In the genomic region with DNA sequence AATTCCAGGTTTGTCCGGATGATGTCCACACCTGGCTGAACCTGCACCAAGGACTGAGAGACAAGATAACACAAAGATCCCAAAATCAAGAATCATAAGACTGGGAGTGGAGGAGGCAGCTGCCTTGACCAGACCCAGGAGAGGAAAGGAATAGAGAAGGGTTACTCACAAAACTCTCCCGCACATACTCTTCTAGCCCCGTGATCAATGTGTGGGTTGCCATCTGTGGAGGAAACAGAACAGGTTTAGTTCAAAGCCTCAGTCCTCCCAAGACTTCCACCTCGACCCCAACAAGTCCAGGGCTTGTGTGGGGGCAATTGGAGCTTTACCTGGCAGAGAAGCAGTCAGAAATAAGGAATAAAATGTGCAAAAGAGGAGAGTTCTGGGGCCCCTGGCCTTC, we compare ENCODE assay signal across 29 cellular contexts. TPM values are rescaled to one million over a fixed set of nuclear protein-coding genes. Genes with fewer than 3 reads are reported as not detected.
"Had no signal": no experiment of that assay in that cellular context is flagged by ENCODE, and none has a peak within 500 bp of the region (broad histone marks: within the 10 kb centered on the region; RNA-seq: fewer than 3 reads in every experiment).

No MANE protein-coding gene starts in this region.

- H3K4me1 Mint-ChIP-seq: activated B cell treated with CpG ODN at 0.5 μM for 24 hours, brain had no signal

- H3K27ac Mint-ChIP-seq: activated B cell treated with CpG ODN at 0.5 μM for 24 hours; activated CD8-positive, alpha-beta memory T cell treated with anti-CD3 and anti-CD28 coated beads, Interleukin-2, amount 10 ng/mL, durations not matched to agents 7 days and 5 days; dendritic cell treated with granulocyte-macrophage colony-stimulating factor and Interleukin-4, amounts not matched to agents 40 ng/mL and 50 ng/mL, for 4 days; T-helper 17 cell; type B pancreatic cell had no signal

- DNase-seq: activated B cell treated with CpG ODN at 0.5 μM for 24 hours; activated CD4-positive, alpha-beta T cell treated with anti-CD3 and anti-CD28 coated beads for 36 hours; activated CD4-positive, alpha-beta T cell treated with anti-CD3 and anti-CD28 coated beads, Interleukin-2, amount 50 U/mL, for 4 hours; activated CD8-positive, alpha-beta memory T cell treated with anti-CD3 and anti-CD28 coated beads, Interleukin-2, amount 10 ng/mL, durations not matched to agents 7 days and 5 days; activated effector memory CD4-positive, alpha-beta T cell treated with Interleukin-2 at 50 U/mL for 16 hours; anterior cingulate cortex; effector CD8-positive, alpha-beta T cell; foreskin melanocyte; glutamatergic neuron; immature natural killer cell; naive B cell; small intestine; stimulated activated CD4-positive, alpha-beta T cell treated with anti-CD3 and anti-CD28 coated beads, Interleukin-2, amount 100 ng/mL, for 24 hours; stimulated activated naive B cell treated with anti-CD40 and anti-IgM and Interleukin-4, amounts not matched to agents 10 μg/mL and 1 μg/mL and 100 μg/mL, for 72 hours; SW 1271; T-helper 17 cell had no signal

- H3K27me3 Mint-ChIP-seq: activated B cell treated with CpG ODN at 0.5 μM for 24 hours; activated CD4-positive, alpha-beta T cell treated with anti-CD3 and anti-CD28 coated beads for 36 hours; activated CD8-positive, alpha-beta memory T cell treated with anti-CD3 and anti-CD28 coated beads, Interleukin-2, amount 10 ng/mL, durations not matched to agents 7 days and 5 days; brain; dendritic cell treated with granulocyte-macrophage colony-stimulating factor and Interleukin-4, amounts not matched to agents 40 ng/mL and 50 ng/mL, for 4 days; naive B cell; stimulated activated naive B cell treated with anti-CD40 and anti-IgM and Interleukin-4, amounts not matched to agents 10 μg/mL and 1 μg/mL and 100 μg/mL, for 72 hours; T-helper 17 cell; type B pancreatic cell had no signal

- H3K4me3 ChIP-seq: hepatocyte, lung, pancreas, SK-N-MC, thoracic aorta, vagina had no signal

- H3K9me3 Mint-ChIP-seq: activated B cell treated with CpG ODN at 0.5 μM for 24 hours; brain; dendritic cell treated with granulocyte-macrophage colony-stimulating factor and Interleukin-4, amounts not matched to agents 40 ng/mL and 50 ng/mL, for 4 days; immature natural killer cell; naive B cell; stimulated activated naive B cell treated with anti-CD40 and anti-IgM and Interleukin-4, amounts not matched to agents 10 μg/mL and 1 μg/mL and 100 μg/mL, for 72 hours; type B pancreatic cell had no signal

- H3K27ac ChIP-seq: hepatocyte, pancreas, SK-N-MC, thoracic aorta, vagina had no signal

- H3K9me3 ChIP-seq: pancreas, thoracic aorta, vagina had no signal

- ATAC-seq: activated CD4-positive, alpha-beta T cell treated with anti-CD3 and anti-CD28 coated beads for 36 hours; activated CD8-positive, alpha-beta memory T cell treated with anti-CD3 and anti-CD28 coated beads, Interleukin-2, amount 10 ng/mL, durations not matched to agents 7 days and 5 days; esophagus mucosa; left lobe of liver; pancreas; sciatic nerve; stimulated activated naive B cell treated with anti-CD40 and anti-IgM and Interleukin-4, amounts not matched to agents 10 μg/mL and 1 μg/mL and 100 μg/mL, for 72 hours; T-helper 17 cell had no signal

- H3K4me1 ChIP-seq: pancreas, vagina had no signal

- H3K4me3 Mint-ChIP-seq: activated B cell treated with CpG ODN at 0.5 μM for 24 hours; activated CD4-positive, alpha-beta T cell treated with anti-CD3 and anti-CD28 coated beads for 36 hours; activated CD8-positive, alpha-beta memory T cell treated with anti-CD3 and anti-CD28 coated beads, Interleukin-2, amount 10 ng/mL, durations not matched to agents 7 days and 5 days; brain; dendritic cell treated with granulocyte-macrophage colony-stimulating factor and Interleukin-4, amounts not matched to agents 40 ng/mL and 50 ng/mL, for 4 days; immature natural killer cell; naive B cell; stimulated activated naive B cell treated with anti-CD40 and anti-IgM and Interleukin-4, amounts not matched to agents 10 μg/mL and 1 μg/mL and 100 μg/mL, for 72 hours; T-helper 17 cell; type B pancreatic cell had no signal

- H3K27me3 ChIP-seq: hepatocyte, pancreas, vagina had no signal

RNA-seq across cellular contexts. Expression of a gene that starts 14.3 kb away (rescaled TPM):
- total RNA-seq: endothelial cell of umbilical vein, vagina had no signal
